ENCODE assay signal across 19 cellular contexts in the genomic region with DNA sequence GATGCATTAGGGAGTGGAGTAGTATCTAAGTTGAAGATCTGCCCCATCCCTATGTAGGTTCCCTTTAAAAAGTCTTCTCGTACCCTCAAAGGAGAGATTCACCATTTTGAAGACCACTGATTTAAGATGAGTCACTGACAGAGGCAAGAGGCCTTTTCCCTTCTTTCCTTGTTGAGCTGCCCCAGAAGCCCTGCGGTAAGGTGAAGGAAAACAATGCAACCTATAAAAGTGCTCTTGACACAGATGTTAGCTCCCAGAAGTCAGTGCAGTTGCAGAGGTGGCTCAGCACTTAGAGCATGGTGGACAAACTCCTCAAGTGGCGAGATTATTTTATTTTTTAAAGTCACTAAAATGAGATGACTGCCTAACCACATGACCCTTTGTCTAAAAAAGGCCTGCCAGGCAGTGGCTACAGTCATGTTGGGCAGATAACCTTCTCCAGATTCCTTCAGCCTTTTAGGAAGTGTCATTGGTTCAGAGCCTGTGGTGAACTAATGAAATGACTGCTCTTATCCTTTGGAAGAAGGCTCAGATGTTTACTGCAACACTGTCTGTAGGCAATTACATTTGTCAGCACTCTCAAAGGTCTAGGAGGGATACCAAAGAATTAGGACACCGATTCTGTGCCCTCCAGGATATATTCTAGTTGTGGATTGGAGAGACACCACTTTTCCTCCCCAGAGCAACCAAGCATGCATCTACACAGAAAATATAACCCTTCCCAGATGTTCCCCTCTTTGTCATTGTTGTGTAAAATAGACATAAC.
DNase-seq lines count a peak whose midpoint lies in the region; TF ChIP-seq lines count a peak whose summit lies in the region.
"Had no signal": no experiment of that assay in that cellular context is flagged by ENCODE, and none has a peak within 500 bp of the region (broad histone marks: within the 10 kb centered on the region; RNA-seq: fewer than 3 reads in every experiment).

No MANE protein-coding gene starts in this region.

- no peak overlapping the region for H3K4me3 Mint-ChIP-seq in activated naive CD4-positive, alpha-beta T cell treated with anti-CD3 and anti-CD28 coated beads, Interleukin-2, amount 50 U/mL, for 24 hours
- no peak overlapping the region for H3K4me3 Mint-ChIP-seq in T-helper 1 cell treated with Interleukin-12 subunit alpha and Interleukin-12 subunit beta and Interleukin-4 antibody, amounts not matched to agents 30 μg/mL and 1 μg/mL, for 36 hours
- H3K4me3 Mint-ChIP-seq: effector memory CD8-positive, alpha-beta T cell had no signal

- H3K9me3 ChIP-seq in esophagus muscularis mucosa (no peaks in the 10 kb centered on the region), transverse colon (no peaks in the 10 kb centered on the region), uterus (no peaks in the 10 kb centered on the region)
- H3K9me3 ChIP-seq: ovary had no signal

- H3K4me1 ChIP-seq in esophagus muscularis mucosa, result peaks cover 60 to 71% (median 64%) of the 10 kb centered on the region in 4 donors
- H3K4me1 ChIP-seq in transverse colon, result peaks cover 25 to 68% (median 35%) of the 10 kb centered on the region in 4 donors
- peaks cover 3 to 13% of the 10 kb centered on the region in 2 donors for H3K4me1 ChIP-seq in uterus

- peak overlapping the region; percentile 100 for H3K27ac Mint-ChIP-seq in activated naive CD4-positive, alpha-beta T cell treated with anti-CD3 and anti-CD28 coated beads, Interleukin-2, amount 50 U/mL, for 24 hours
- H3K27ac Mint-ChIP-seq in T-helper 1 cell treated with Interleukin-12 subunit alpha and Interleukin-12 subunit beta and Interleukin-4 antibody, amounts not matched to agents 30 μg/mL and 1 μg/mL, for 36 hours, result peak overlapping the region; percentile 82

- peaks cover 31% of the 10 kb centered on the region for H3K36me3 Mint-ChIP-seq in activated naive CD4-positive, alpha-beta T cell treated with anti-CD3 and anti-CD28 coated beads, Interleukin-2, amount 50 U/mL, for 24 hours
- peaks cover 27% of the 10 kb centered on the region for H3K36me3 Mint-ChIP-seq in T-helper 1 cell treated with Interleukin-12 subunit alpha and Interleukin-12 subunit beta and Interleukin-4 antibody, amounts not matched to agents 30 μg/mL and 1 μg/mL, for 36 hours (ENCODE audit: low read depth)

- H3K27me3 Mint-ChIP-seq in activated naive CD4-positive, alpha-beta T cell treated with anti-CD3 and anti-CD28 coated beads, Interleukin-2, amount 50 U/mL, for 24 hours, result no peaks in the 10 kb centered on the region
- no peaks in the 10 kb centered on the region for H3K27me3 Mint-ChIP-seq in T-helper 1 cell treated with Interleukin-12 subunit alpha and Interleukin-12 subunit beta and Interleukin-4 antibody, amounts not matched to agents 30 μg/mL and 1 μg/mL, for 36 hours (ENCODE audit: low read depth)
- H3K27me3 Mint-ChIP-seq: effector memory CD8-positive, alpha-beta T cell had no signal

- in situ Hi-C loops in transverse colon (cut with MboI; ENCODE audit: low pct_ligation_motif_present in 1 of 4, low pct_unique_long_range_greater_than_20kb in 1 of 4, low sequenced_read_pairs in 3 of 4), result no loop called here

- H3K27me3 ChIP-seq in esophagus muscularis mucosa, result no peaks in the 10 kb centered on the region
- no peaks in the 10 kb centered on the region for H3K27me3 ChIP-seq in transverse colon
- H3K27me3 ChIP-seq in uterus, result no peaks in the 10 kb centered on the region
- H3K27me3 ChIP-seq: ovary had no signal

- TF ChIP-seq EP300 in esophagus muscularis mucosa (IDR thresholded peaks at IDR 0.05) (no peak), transverse colon (IDR thresholded peaks at IDR 0.05; ENCODE audit: low read depth) (no peak)

- TF ChIP-seq POLR2A in esophagus muscularis mucosa (IDR thresholded peaks at IDR 0.05; ENCODE audit: low read depth) (no peak), transverse colon (IDR thresholded peaks at IDR 0.05) (no peak), uterus (IDR thresholded peaks at IDR 0.05) (no peak)

- no peak overlapping the region for H3K4me3 ChIP-seq in esophagus muscularis mucosa
- H3K4me3 ChIP-seq in transverse colon, result no peak overlapping the region
- H3K4me3 ChIP-seq in uterus, result no peak overlapping the region
- H3K4me3 ChIP-seq: ovary, skin epidermis had no signal

- intact Hi-C loops in esophagus muscularis mucosa (cut with DNase I), result loop anchor here (5.0 kb wide), 1 partner anchor 88 kb away; a partner anchor contains a TSS
- intact Hi-C loops in transverse colon (cut with DNase I; ENCODE audit: low total_unique reads), result loop anchor here (10.0 kb wide), 1 partner anchor 85 kb away; a partner anchor contains a TSS
- intact Hi-C loops in uterus (cut with DNase I; ENCODE audit: low total_unique reads), result no loop called here

- H3K36me3 ChIP-seq in esophagus muscularis mucosa, result no peaks in the 10 kb centered on the region
- H3K36me3 ChIP-seq in transverse colon, result no peaks in the 10 kb centered on the region
- H3K36me3 ChIP-seq in uterus, result no peaks in the 10 kb centered on the region
- H3K36me3 ChIP-seq: ovary had no signal

- peaks cover 90% of the 10 kb centered on the region for H3K4me1 Mint-ChIP-seq in activated naive CD4-positive, alpha-beta T cell treated with anti-CD3 and anti-CD28 coated beads, Interleukin-2, amount 50 U/mL, for 24 hours
- peaks cover 70% of the 10 kb centered on the region for H3K4me1 Mint-ChIP-seq in T-helper 1 cell treated with Interleukin-12 subunit alpha and Interleukin-12 subunit beta and Interleukin-4 antibody, amounts not matched to agents 30 μg/mL and 1 μg/mL, for 36 hours (ENCODE audit: low read depth)

- no peak for TF ChIP-seq CTCF in esophagus muscularis mucosa (IDR thresholded peaks at IDR 0.05)
- TF ChIP-seq CTCF in transverse colon (IDR thresholded peaks at IDR 0.05), result no peak
- no peak for TF ChIP-seq CTCF in uterus (IDR thresholded peaks at IDR 0.05)

- H3K27ac ChIP-seq in esophagus muscularis mucosa (replicated peaks in 1 of 4) (peak overlapping the region in 3 of 4 donors; percentile 24 to 38 (median 35)), transverse colon (peak overlapping the region; percentile 0 to 5 (median 4)), uterus (no peak overlapping the region)
- H3K27ac ChIP-seq: ovary had no signal

- no peak for DNase-seq in activated naive CD4-positive, alpha-beta T cell treated with Interleukin-2 at 50 U/mL for 16 hours
- DNase-seq in esophagus muscularis mucosa (ENCODE audit: extremely low spot score) (no peak), transverse colon (no peak), uterus (no peak), NCI-H748 (lab: John Stamatoyannopoulos, UW; ENCODE audit: unreplicated experiment) (no peak), nucleus accumbens (lab: John Stamatoyannopoulos, UW) (no peak)
- DNase-seq: activated CD4-positive, alpha-beta T cell treated with anti-CD3 and anti-CD28 coated beads for 4 hours; activated effector memory CD4-positive, alpha-beta T cell treated with anti-CD3 and anti-CD28 coated beads, Interleukin-2, amount 50 U/mL, for 16 hours; caudate nucleus; effector memory CD8-positive, alpha-beta T cell; KG1; left colon; NCI-H1092 treated with DMSO at 0.1 percent for 48 hours; ovary; stimulated activated naive CD8-positive, alpha-beta T cell treated with anti-CD3 and anti-CD28 coated beads, Interleukin-15, Interleukin-2, amounts not matched to agents 100 U/mL and 50 U/mL, for 24 hours; T1000 had no signal

- 92% methylated on average over 4 of the region's 4 CpGs for WGBS in esophagus muscularis mucosa
- 90 to 94% methylated on average over 2 to 4 of the region's 4 CpGs for WGBS in transverse colon (ENCODE audit: low coverage in 1 of 2), 2 donors

- H3K9me3 Mint-ChIP-seq in activated naive CD4-positive, alpha-beta T cell treated with anti-CD3 and anti-CD28 coated beads, Interleukin-2, amount 50 U/mL, for 24 hours, result peaks cover 10% of the 10 kb centered on the region
- H3K9me3 Mint-ChIP-seq in T-helper 1 cell treated with Interleukin-12 subunit alpha and Interleukin-12 subunit beta and Interleukin-4 antibody, amounts not matched to agents 30 μg/mL and 1 μg/mL, for 36 hours, result no peaks in the 10 kb centered on the region
- H3K9me3 Mint-ChIP-seq: effector memory CD8-positive, alpha-beta T cell had no signal

Comparison
In these comparisons a context has a peak if more than half of its experiments do, and no peak if none do; other contexts are left out.
1. H3K27ac ChIP-seq: peak in esophagus muscularis mucosa (3 of 4) and transverse colon (4 of 4); none in uterus (0 of 2).